Comparison of ENCODE assay signal across 15 cellular contexts in genomic region chr16:86827521-86827920, GRCh38.
"Had no signal": no experiment of that assay in that cellular context is flagged by ENCODE, and none has a peak within 500 bp of the region (broad histone marks: within the 10 kb centered on the region; RNA-seq: fewer than 3 reads in every experiment).

No MANE protein-coding gene starts in this region.

- H3K4me3 Mint-ChIP-seq: activated CD4-positive, alpha-beta memory T cell treated with anti-CD3 and anti-CD28 coated beads, Interleukin-2, amount 10 ng/mL, durations not matched to agents 7 days and 5 days; activated naive CD8-positive, alpha-beta T cell treated with anti-CD3 and anti-CD28 coated beads, Interleukin-2, amount 10 ng/mL, durations not matched to agents 7 days and 5 days; activated T-cell treated with anti-CD3 and anti-CD28 coated beads, Interleukin-2, amount 50 U/mL, for 72 hours; natural killer cell treated with Interleukin-12 subunit alpha and Interleukin-12 subunit beta and Interleukin-15 and Interleukin-18, amount 100 ng/mL, for 72 hours had no signal

- H3K27ac Mint-ChIP-seq: activated CD4-positive, alpha-beta memory T cell treated with anti-CD3 and anti-CD28 coated beads, Interleukin-2, amount 10 ng/mL, durations not matched to agents 7 days and 5 days; activated naive CD8-positive, alpha-beta T cell treated with anti-CD3 and anti-CD28 coated beads, Interleukin-2, amount 10 ng/mL, durations not matched to agents 7 days and 5 days; activated T-cell treated with anti-CD3 and anti-CD28 coated beads, Interleukin-2, amount 50 U/mL, for 72 hours; natural killer cell treated with Interleukin-12 subunit alpha and Interleukin-12 subunit beta and Interleukin-15 and Interleukin-18, amount 100 ng/mL, for 72 hours had no signal

- H3K4me3 ChIP-seq: heart left ventricle had no signal

- H3K36me3 ChIP-seq: heart left ventricle had no signal

- H3K27ac ChIP-seq: heart left ventricle, VCaP had no signal

- DNase-seq: activated CD4-positive, alpha-beta memory T cell treated with anti-CD3 and anti-CD28 coated beads, Interleukin-2, amount 10 ng/mL, durations not matched to agents 7 days and 5 days; activated gamma-delta T cell treated with Interleukin-2 at 50 U/mL for 16 hours; activated naive CD8-positive, alpha-beta T cell treated with anti-CD3 and anti-CD28 coated beads, Interleukin-2, amount 10 ng/mL, durations not matched to agents 7 days and 5 days; activated T-cell treated with anti-CD3 and anti-CD28 coated beads, Interleukin-2, amount 50 U/mL, for 72 hours; anterior cingulate cortex; effector CD4-positive, alpha-beta T cell; heart left ventricle; mesenchymal stem cell; stimulated activated CD4-positive, alpha-beta T cell treated with anti-CD3 and anti-CD28 coated beads, Interleukin-2, amount 100 ng/mL, for 48 hours; stimulated activated naive CD4-positive, alpha-beta T cell treated with Interleukin-2 at 50 U/mL for 16 hours; T1000; trophoblast cell had no signal

- H3K9me3 Mint-ChIP-seq: activated CD4-positive, alpha-beta memory T cell treated with anti-CD3 and anti-CD28 coated beads, Interleukin-2, amount 10 ng/mL, durations not matched to agents 7 days and 5 days; activated naive CD8-positive, alpha-beta T cell treated with anti-CD3 and anti-CD28 coated beads, Interleukin-2, amount 10 ng/mL, durations not matched to agents 7 days and 5 days; activated T-cell treated with anti-CD3 and anti-CD28 coated beads, Interleukin-2, amount 50 U/mL, for 72 hours; natural killer cell treated with Interleukin-12 subunit alpha and Interleukin-12 subunit beta and Interleukin-15 and Interleukin-18, amount 100 ng/mL, for 72 hours had no signal

- H3K36me3 Mint-ChIP-seq: activated naive CD8-positive, alpha-beta T cell treated with anti-CD3 and anti-CD28 coated beads, Interleukin-2, amount 10 ng/mL, durations not matched to agents 7 days and 5 days; natural killer cell treated with Interleukin-12 subunit alpha and Interleukin-12 subunit beta and Interleukin-15 and Interleukin-18, amount 100 ng/mL, for 72 hours had no signal

- ATAC-seq: activated T-cell treated with anti-CD3 and anti-CD28 coated beads, Interleukin-2, amount 50 U/mL, for 72 hours; heart left ventricle; left lobe of liver; natural killer cell treated with Interleukin-12 subunit alpha and Interleukin-12 subunit beta and Interleukin-15 and Interleukin-18, amount 100 ng/mL, for 72 hours had no signal

- H3K9me3 ChIP-seq: heart left ventricle had no signal
